In genomic region chr7:5337047-5337446, GRCh38 we compare ENCODE assay signal across 1 cellular context.
TF ChIP-seq lines count a peak whose summit lies in the region.

No MANE protein-coding gene starts in this region.

TF ChIP-seq in SK-N-SH, 30 proteins besides CTCF, POLR2A, EP300 and RAD21 (continued from another document):
- TF ChIP-seq REST (IDR thresholded peaks at IDR 0.05; ENCODE audit: low read depth, low read length) = no peak
- no peak for TF ChIP-seq SIN3A (IDR thresholded peaks at IDR 0.05; ENCODE audit: borderline replicate concordance, low read depth, low read length)
- no peak for TF ChIP-seq RXRA (IDR thresholded peaks at IDR 0.05; ENCODE audit: borderline replicate concordance, low read depth)
- no peak for TF ChIP-seq ELF1 (IDR thresholded peaks at IDR 0.05)
